Comparison of ENCODE assay signal across 16 cellular contexts in the genomic region with DNA sequence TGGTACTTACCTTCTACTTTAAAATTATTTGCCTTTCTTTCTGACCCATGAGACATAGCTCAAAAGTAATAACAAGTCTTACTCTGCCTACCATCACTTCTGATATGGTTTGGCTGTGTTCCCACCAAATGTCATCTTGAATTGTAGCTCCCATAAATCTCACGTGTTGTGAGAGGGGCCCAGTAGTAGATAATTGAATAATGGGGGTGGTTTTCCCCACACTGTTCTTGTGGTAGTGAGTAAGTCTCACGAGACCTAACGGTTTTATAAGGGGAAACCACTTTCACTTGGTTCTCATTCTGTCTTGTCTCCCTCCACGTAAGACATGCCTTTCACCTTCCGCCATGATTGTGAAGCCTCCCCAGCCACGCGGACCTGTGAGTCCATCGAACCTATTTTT.
"Had no signal": no experiment of that assay in that cellular context is flagged by ENCODE, and none has a peak within 500 bp of the region (broad histone marks: within the 10 kb centered on the region; RNA-seq: fewer than 3 reads in every experiment).

No MANE protein-coding gene starts in this region.

- ATAC-seq: activated CD4-positive, alpha-beta T cell treated with anti-CD3 and anti-CD28 coated beads for 36 hours; activated T-cell treated with anti-CD3 and anti-CD28 coated beads, Interleukin-2, amount 50 U/mL, for 72 hours; pancreas; WTC11 had no signal

- H3K36me3 ChIP-seq: right lobe of liver, tibial artery had no signal

- H3K27ac ChIP-seq: pancreas, right lobe of liver, skin epidermis, tibial artery had no signal

- H3K9me3 ChIP-seq: pancreas, right lobe of liver, tibial artery had no signal

- H3K4me1 ChIP-seq: pancreas, right lobe of liver, tibial artery had no signal

- H3K27me3 ChIP-seq: pancreas, right lobe of liver, tibial artery had no signal

- DNase-seq: activated CD4-positive, alpha-beta memory T cell treated with anti-CD3 and anti-CD28 coated beads for 36 hours; activated CD4-positive, alpha-beta T cell treated with anti-CD3 and anti-CD28 coated beads for 36 hours; activated effector memory CD4-positive, alpha-beta T cell treated with Interleukin-2 at 50 U/mL for 16 hours; activated naive CD4-positive, alpha-beta T cell treated with anti-CD3 and anti-CD28 coated beads for 36 hours; activated naive CD8-positive, alpha-beta T cell treated with anti-CD3 and anti-CD28 coated beads, Interleukin-2, amount 10 ng/mL, durations not matched to agents 7 days and 5 days; activated T-cell treated with anti-CD3 and anti-CD28 coated beads, Interleukin-2, amount 50 U/mL, for 72 hours; effector CD4-positive, alpha-beta T cell; foreskin melanocyte; nephron progenitor cell; pancreas; right lobe of liver; stimulated activated CD4-positive, alpha-beta T cell treated with anti-CD3 and anti-CD28 coated beads, Interleukin-1b, Interleukin-23, amount 100 ng/mL, for 48 hours; T-helper 9 cell; tibial artery had no signal

- H3K4me3 ChIP-seq: pancreas, right lobe of liver, skin epidermis, tibial artery had no signal
